ENCODE assay signal across 21 cellular contexts in genomic region chr22:37109242-37109917, GRCh38. TPM values are rescaled to one million over a fixed set of nuclear protein-coding genes. Genes with fewer than 3 reads are reported as not detected.
DNase-seq lines count a peak whose midpoint lies in the region; ATAC-seq, FAIRE-seq and TF ChIP-seq lines count a peak whose summit lies in the region.
"Had no signal": no experiment of that assay in that cellular context is flagged by ENCODE, and none has a peak within 500 bp of the region (broad histone marks: within the 10 kb centered on the region; RNA-seq: fewer than 3 reads in every experiment).

TMPRSS6 (minus strand) TSS chr22:37109713; CDS start chr22:37103417, 6,296 bp downstream.

- TF ChIP-seq RAD21 in HepG2 (CRISPR knock-in tag; IDR thresholded peaks at IDR 0.05): peak; percentile 55

- in situ Hi-C loops in HepG2 (cut with HindIII; ENCODE audit: extremely low pct_ligation_motif_present, low pct_unique_long_range_greater_than_20kb): no loop called here

- WGBS in HepG2 (ENCODE audit: low lambda C conversion rate): 3% methylated on average over 3 of the region's 13 CpGs

- peak; percentile 42; the same call in 1 of the 2 replicates for TF ChIP-seq CTCF in HepG2 (CRISPR knock-in tag; IDR thresholded peaks at IDR 0.05)

- peak within 1 kb of the TSS; percentile 86 for H3K27ac ChIP-seq in HepG2 (ENCODE audit: extremely low read length, insufficient read depth, low read length)
- H3K27ac ChIP-seq in SJCRH30: no peak within 1 kb of the TSS
- H3K27ac ChIP-seq: neutrophil, right atrium auricular region had no signal

- no peaks in the 10 kb centered on the region for H3K79me2 ChIP-seq in HepG2 (ENCODE audit: insufficient read depth, low read length)

- peaks cover 0 to 1% of the 10 kb centered on the region in 2 experiments; a peak in 2 of 5 replicates for H3K27me3 ChIP-seq in HepG2 (ENCODE audit: control insufficient read depth in 1 of 2, insufficient read depth in 2 of 2, low read length in 2 of 2)
- H3K27me3 ChIP-seq in SJCRH30: peaks cover 3% of the 10 kb centered on the region; the same call in 1 of the 2 replicates
- H3K27me3 ChIP-seq: right atrium auricular region had no signal

- no TSS peak for BruUV-seq in HepG2 (replicated peaks; lab: Mats Ljungman, UMichigan)

- no peak for DNase-seq in Right ventricle myocardium inferior (ENCODE audit: missing footprints)
- DNase-seq in cardiac septum (ENCODE audit: low spot score): no peak
- peak; percentile 65 for DNase-seq in NCI-H345 (lab: John Stamatoyannopoulos, UW)
- peak; percentile 70 for DNase-seq in HepG2 (ENCODE audit: low spot score)
- no peak for DNase-seq in head of caudate nucleus
- no peak for DNase-seq in glomerular visceral epithelial cell (ENCODE audit: extremely low spot score)
- DNase-seq in NCI-H524 (lab: John Stamatoyannopoulos, UW): no peak
- DNase-seq in SJCRH30: no peak
- DNase-seq: activated naive CD4-positive, alpha-beta T cell; aorta; CD8-positive, alpha-beta memory T cell; endodermal cell; hypothalamus; midbrain; SHP77 had no signal

- peak within 1 kb of the TSS; percentile 78 for H2AFZ ChIP-seq in HepG2 (ENCODE audit: low read length)

- intact Hi-C loops in Right ventricle myocardium inferior (cut with DNase I): no loop called here
- intact Hi-C loops in cardiac septum (cut with DNase I): no loop called here
- intact Hi-C loops in HepG2 (cut with micrococcal nuclease; ENCODE audit: unreplicated experiment): loop anchor here (2.0 kb wide), 1 partner anchor 77 kb away; no protein-coding TSS in a partner anchor
- intact Hi-C loops in head of caudate nucleus (cut with DNase I): no loop called here

- H3K4me1 ChIP-seq in HepG2 (ENCODE audit: insufficient read depth, low read length): peaks cover 79% of the 10 kb centered on the region
- no peaks in the 10 kb centered on the region for H3K4me1 ChIP-seq in SJCRH30
- H3K4me1 ChIP-seq: right atrium auricular region had no signal

- H3K36me3 ChIP-seq in HepG2 (replicated peaks in 1 of 2; ENCODE audit: control insufficient read depth in 1 of 2, insufficient read depth in 2 of 2, low read length in 2 of 2) (no peaks in the 10 kb centered on the region), SJCRH30 (no peaks in the 10 kb centered on the region)
- H3K36me3 ChIP-seq: neutrophil, right atrium auricular region had no signal

- peak; percentile 67 for FAIRE-seq in HepG2 (lab: Jason Lieb, UNC)

- H3K9ac ChIP-seq in HepG2 (ENCODE audit: insufficient read depth, low read depth, low read length): peak within 1 kb of the TSS; percentile 77

- TF ChIP-seq POLR2A in HepG2 (IDR thresholded peaks at IDR 0.05; ENCODE audit: insufficient read depth in 1 of 2, low read depth in 2 of 2, low read length in 2 of 2): no peak

- TF ChIP-seq EP300 in HepG2 (IDR thresholded peaks at IDR 0.05; ENCODE audit: low read depth in 2 of 2, low read length in 2 of 2): peak in 1 of 2 experiments; percentile 76; a peak in 1 of 4 replicates
- no peak for TF ChIP-seq EP300 in HepG2 (CRISPR knock-in tag; IDR thresholded peaks at IDR 0.05; ENCODE audit: borderline replicate concordance)

- ATAC-seq in Right ventricle myocardium inferior (peak; percentile 15), HepG2 (peak; percentile 84)
- ATAC-seq: activated CD4-positive, CD25-positive, alpha-beta regulatory T cell treated with anti-CD3 and anti-CD28 coated beads, Interleukin-2, amount 50 U/mL, for 24 hours had no signal

- H3K9me3 ChIP-seq in HepG2 (ENCODE audit: low read length) (no peaks in the 10 kb centered on the region), SJCRH30 (replicated peaks) (no peaks in the 10 kb centered on the region)
- H3K9me3 ChIP-seq: neutrophil, right atrium auricular region had no signal

- CTCF ChIA-PET in HepG2 (lab: Yijun Ruan, JAX; ENCODE audit: low intra/inter-chr PET ratio, low total read pairs): no interaction called here

- H3K4me2 ChIP-seq in HepG2 (ENCODE audit: low read depth, low read length): peak within 1 kb of the TSS; percentile 91

- H3K4me3 ChIP-seq in HepG2 (replicated peaks in 1 of 3; ENCODE audit: insufficient read depth in 1 of 3, low read depth in 2 of 3, low read length in 3 of 3) (peak within 1 kb of the TSS; percentile 37 to 72 (median 44); a peak in 5 of 6 replicates), SJCRH30 (no peak within 1 kb of the TSS)
- H3K4me3 ChIP-seq: right atrium auricular region had no signal

- POLR2A ChIA-PET in HepG2 (lab: Yijun Ruan, JAX): interaction anchor here (0.6 kb wide), 1 partner anchor 16 kb away, joined by 3 read pairs; no protein-coding TSS in a partner anchor

- H4K20me1 ChIP-seq in HepG2 (ENCODE audit: insufficient read depth, low read length): no peaks in the 10 kb centered on the region

TF ChIP-seq in HepG2, 621 proteins besides CTCF, POLR2A, EP300 and RAD21 (continues in another document):
- TF ChIP-seq STAT6 (CRISPR knock-in tag; IDR thresholded peaks at IDR 0.05; ENCODE audit: borderline replicate concordance) (0 out of 2 replicates have a peak, but pooled peaks have one; percentile 38), ZNF317 (CRISPR knock-in tag; IDR thresholded peaks at IDR 0.05) (peak; percentile 68), MLX (CRISPR knock-in tag; IDR thresholded peaks at IDR 0.05) (peak; percentile 53; the same call in 1 of the 2 replicates), ZNF605 (CRISPR knock-in tag; IDR thresholded peaks at IDR 0.05) (no peak), ZBTB38 (CRISPR knock-in tag; IDR thresholded peaks at IDR 0.05) (0 out of 2 replicates have a peak, but pooled peaks have one; percentile 10), HMG20B (CRISPR knock-in tag; conservative IDR thresholded peaks at IDR 0.05) (0 out of 2 replicates have a peak, but pooled peaks have one; percentile 21), ZFP36L2 (CRISPR knock-in tag; IDR thresholded peaks at IDR 0.05) (no peak), RBFOX2 (IDR thresholded peaks at IDR 0.05; ENCODE audit: low read depth, low read length) (no peak), KMT2A (CRISPR knock-in tag; IDR thresholded peaks at IDR 0.05) (peak; percentile 55; the same call in 1 of the 2 replicates), MYC (CRISPR knock-in tag; IDR thresholded peaks at IDR 0.05; ENCODE audit: borderline replicate concordance) (peak; percentile 34; the same call in 1 of the 2 replicates), ZNF264 (CRISPR knock-in tag; IDR thresholded peaks at IDR 0.05) (peak; percentile 97), ZNF720 (CRISPR knock-in tag; IDR thresholded peaks at IDR 0.05) (no peak), TBX2 (CRISPR knock-in tag; IDR thresholded peaks at IDR 0.05; ENCODE audit: borderline replicate concordance) (peak; percentile 82), ZBTB8A (CRISPR knock-in tag; IDR thresholded peaks at IDR 0.05; ENCODE audit: borderline replicate concordance, low read depth) (no peak)

RNA-seq across cellular contexts. Expression of gene TMPRSS6, which starts in this region (rescaled TPM):
- total RNA-seq in Right ventricle myocardium inferior (not detected), cardiac septum (not detected), HepG2 (2016; rRNA removed; fragmentation: Illumina TruSeq; extraction: Trizol) (1.5 and 4.2 TPM in 2 replicates)
- total RNA-seq in HepG2 (2016; cell fraction: cytosol; rRNA removed; fragmentation: Illumina TruSeq; extraction: Trizol; ENCODE audit: low read depth): 1.1 and 1.5 TPM in 2 replicates
- total RNA-seq in HepG2 (2016; cell fraction: insoluble cytoplasmic fraction; rRNA removed; fragmentation: Illumina TruSeq; extraction: Trizol): 1.5 and 5.2 TPM in 2 replicates
- 1.7 and 2.7 TPM in 2 replicates for total RNA-seq in HepG2 (2016; cell fraction: membrane; rRNA removed; fragmentation: Illumina TruSeq; extraction: Trizol)
- 5.1 and 6.1 TPM in 2 replicates for total RNA-seq in HepG2 (2016; cell fraction: nucleus; rRNA removed; fragmentation: Illumina TruSeq; extraction: Trizol)
- polyA plus RNA-seq in HepG2 (2011; rRNA removed): 4.8 and 8.5 TPM in 2 replicates
- polyA plus RNA-seq in HepG2 (2011; cell fraction: cytosol; rRNA removed): 5.4 and 5.9 TPM in 2 replicates
- polyA plus RNA-seq in HepG2 (2011; cell fraction: nucleus; rRNA removed): 16.8 and 19.4 TPM in 2 replicates
- 4.2 and 6.4 TPM in 2 replicates for polyA plus RNA-seq in HepG2 (2012)
- polyA plus RNA-seq in HepG2 (2016; cell fraction: cytosol; fragmentation: Illumina TruSeq; extraction: Trizol; ENCODE audit: low read depth): 1.7 TPM in 2 replicates
- 2.3 and 2.6 TPM in 2 replicates for polyA plus RNA-seq in HepG2 (2016; cell fraction: insoluble cytoplasmic fraction; fragmentation: Illumina TruSeq; extraction: Trizol; ENCODE audit: low read depth)
- polyA plus RNA-seq in HepG2 (2016; cell fraction: membrane; fragmentation: Illumina TruSeq; extraction: Trizol; ENCODE audit: low read depth): 2.4 and 3.1 TPM in 2 replicates
- polyA plus RNA-seq in HepG2 (2016; cell fraction: nucleus; fragmentation: Illumina TruSeq; extraction: Trizol; ENCODE audit: insufficient read depth, low read depth): 10.0 and 11.5 TPM in 2 replicates
- 6.6 TPM in 1 of 2 replicates, not detected in the other for polyA minus RNA-seq in HepG2 (2011; rRNA and poly(A)+ RNA removed; ENCODE audit: low replicate concordance)
- polyA minus RNA-seq in HepG2 (2011; cell fraction: cytosol; rRNA and poly(A)+ RNA removed): 1.1 and 1.9 TPM in 2 replicates
- polyA minus RNA-seq in HepG2 (2011; cell fraction: nucleus; rRNA and poly(A)+ RNA removed): 4.0 and 5.2 TPM in 2 replicates
- not detected in 2 replicates for total RNA-seq in SJCRH30 (2014; rRNA removed; shearing (Covaris generic))
- total RNA-seq: aorta, cerebellum, M059J, right atrium auricular region, urinary bladder had no signal
- polyA plus RNA-seq: aorta had no signal

Comparison
In these comparisons a context has a peak if more than half of its experiments do, and no peak if none do; other contexts are left out.
1. Peak in ATAC-seq in Right ventricle myocardium inferior; RNA of the gene not detected or under 1 TPM.
2. DNase-seq: peak in NCI-H345 (single experiment) and HepG2 (single experiment); none in Right ventricle myocardium inferior (single experiment), cardiac septum (single experiment), head of caudate nucleus (0 of 42), glomerular visceral epithelial cell (single experiment), NCI-H524 (0 of 2) and SJCRH30 (0 of 2).